In the genomic region with DNA sequence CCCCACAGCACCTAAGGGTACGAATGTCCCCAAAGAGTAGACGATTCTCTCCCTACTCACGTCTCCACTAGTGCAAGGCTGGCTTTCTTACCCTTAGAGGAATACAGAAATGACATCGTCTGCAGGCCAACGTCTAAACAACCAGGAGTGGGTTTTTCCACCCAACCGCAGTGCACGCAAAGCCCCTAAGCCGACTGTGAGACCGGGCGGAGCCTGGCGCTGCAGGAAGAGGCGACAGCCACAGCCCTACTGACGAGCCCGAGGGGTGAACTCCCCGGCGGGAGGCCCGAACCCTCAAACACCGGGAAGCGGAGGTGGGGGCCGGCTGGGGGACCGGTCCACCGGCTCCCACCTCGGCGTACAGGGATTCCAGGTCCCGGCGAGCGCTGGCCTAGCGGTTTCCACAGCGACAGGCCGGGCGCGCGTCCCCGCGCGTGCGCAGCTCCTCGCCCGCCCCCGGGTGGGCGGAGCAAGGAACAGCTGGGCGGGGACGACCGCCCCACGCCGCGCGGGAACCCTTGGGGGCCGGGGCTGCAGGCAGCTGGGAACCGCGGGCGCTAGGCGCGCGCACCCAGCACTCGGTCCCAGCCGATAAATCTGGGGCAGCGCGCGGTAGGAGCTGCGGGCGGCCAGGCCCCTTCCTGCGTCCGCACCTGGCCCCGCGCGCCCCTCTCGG, we compare ENCODE assay signal across 8 cellular contexts. TPM values are rescaled to one million over a fixed set of nuclear protein-coding genes. Genes with fewer than 3 reads are reported as not detected.
DNase-seq lines count a peak whose midpoint lies in the region; ATAC-seq and TF ChIP-seq lines count a peak whose summit lies in the region.

A gene with protein sequence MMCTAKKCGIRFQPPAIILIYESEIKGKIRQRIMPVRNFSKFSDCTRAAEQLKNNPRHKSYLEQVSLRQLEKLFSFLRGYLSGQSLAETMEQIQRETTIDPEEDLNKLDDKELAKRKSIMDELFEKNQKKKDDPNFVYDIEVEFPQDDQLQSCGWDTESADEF (minus strand): TSS at position 413 of the 676 bp plus-strand sequence. CDS start 3,593 bp downstream, outside the sequence.
A gene (plus strand): TSS at position 540 of the 676 bp plus-strand sequence.

- no peaks in the 10 kb centered on the region for H3K27me3 ChIP-seq in parathyroid adenoma (ENCODE audit: control insufficient read depth, insufficient read depth, low read length)
- H3K27me3 ChIP-seq in tibial artery, result no peaks in the 10 kb centered on the region

- POLR2A ChIA-PET in GM10248 (lab: Yijun Ruan, JAX), result interaction anchor here (1.0 to 2.0 kb wide), 2 partner anchors 27 to 28 kb away, joined by 3 to 7 read pairs; a partner anchor contains a TSS

- H3K36me3 Mint-ChIP-seq in activated naive CD8-positive, alpha-beta T cell, result peaks cover 4% of the 10 kb centered on the region

- ATAC-seq in HG02571 (IDR thresholded peaks at IDR 0.05; ENCODE audit: unreplicated experiment), result peak; percentile 71
- peak; percentile 89 for ATAC-seq in SK-N-SH treated with all-trans-retinoic acid at 6 μM for 48 hours
- ATAC-seq in Right ventricle myocardium inferior, result peak; percentile 98

- DNase-seq in GM10248 (ENCODE audit: extremely low spot score), result peak; percentile 96
- peak; percentile 61 for DNase-seq in NCI-H1048 (lab: John Stamatoyannopoulos, UW)
- peak; percentile 94 for DNase-seq in Right ventricle myocardium inferior (ENCODE audit: missing footprints)
- DNase-seq in tibial artery, result peak; percentile 75 to 89

- no peaks in the 10 kb centered on the region for H3K27me3 Mint-ChIP-seq in activated naive CD8-positive, alpha-beta T cell

- peak within 1 kb of the TSS; percentile 95 for H3K4me3 Mint-ChIP-seq in activated naive CD8-positive, alpha-beta T cell

- H3K9me3 ChIP-seq in parathyroid adenoma (ENCODE audit: control insufficient read depth, low read length) (no peaks in the 10 kb centered on the region), tibial artery (no peaks in the 10 kb centered on the region)

- peak within 1 kb of the TSS; percentile 99 for H2AFZ ChIP-seq in parathyroid adenoma

- peak within 1 kb of the TSS; percentile 63 for H3K9ac ChIP-seq in parathyroid adenoma

- H3K36me3 ChIP-seq in parathyroid adenoma (ENCODE audit: control insufficient read depth, insufficient read depth, low read length), result no peaks in the 10 kb centered on the region
- no peaks in the 10 kb centered on the region for H3K36me3 ChIP-seq in tibial artery

- no peaks in the 10 kb centered on the region for H3K4me1 ChIP-seq in parathyroid adenoma
- peaks cover 0 to 18% (median 13%) of the 10 kb centered on the region in 4 donors for H3K4me1 ChIP-seq in tibial artery

- CTCF ChIA-PET in GM10248 (lab: Yijun Ruan, JAX), result interaction anchor here (1.0 kb wide), 1 partner anchor 27 kb away, joined by 4 read pairs; no protein-coding TSS in a partner anchor

- peak within 1 kb of the TSS; percentile 97 for H3K27ac Mint-ChIP-seq in activated naive CD8-positive, alpha-beta T cell

- no peak for TF ChIP-seq CTCF in GM10248 (IDR thresholded peaks at IDR 0.05; ENCODE audit: control extremely low read depth, extremely low read depth, low read depth, missing control alignments)
- TF ChIP-seq CTCF in parathyroid adenoma (IDR thresholded peaks at IDR 0.05), result peak; percentile 34
- TF ChIP-seq CTCF in tibial artery (IDR thresholded peaks at IDR 0.05), result peak; percentile 23 to 35

- H3K4me2 ChIP-seq in parathyroid adenoma (ENCODE audit: low read length), result peak within 1 kb of the TSS; percentile 88

- H3K4me3 ChIP-seq in parathyroid adenoma (ENCODE audit: low read depth, low read length) (peak within 1 kb of the TSS; percentile 95), tibial artery (peak within 1 kb of the TSS; percentile 70 to 74)

- no peaks in the 10 kb centered on the region for H3K9me3 Mint-ChIP-seq in activated naive CD8-positive, alpha-beta T cell (ENCODE audit: low read depth)

- intact Hi-C loops in Right ventricle myocardium inferior (cut with DNase I) (no loop called here), tibial artery (cut with DNase I; ENCODE audit: low total_unique reads) (no loop called here)

- H3K4me1 Mint-ChIP-seq in activated naive CD8-positive, alpha-beta T cell (ENCODE audit: low read depth), result peaks cover 28% of the 10 kb centered on the region

- peaks cover 10% of the 10 kb centered on the region for H3K79me2 ChIP-seq in parathyroid adenoma

- H3K27ac ChIP-seq in parathyroid adenoma, result peak within 1 kb of the TSS; percentile 82
- peak within 1 kb of the TSS; percentile 94 to 95 for H3K27ac ChIP-seq in tibial artery

TF ChIP-seq in SK-N-SH treated with all-trans-retinoic acid at 6 μM for 48 hours, 23 proteins besides CTCF, POLR2A, EP300 and RAD21:
- TF ChIP-seq BACH2 (CRISPR knock-in tag; IDR thresholded peaks at IDR 0.05; ENCODE audit: borderline replicate concordance) (no peak), ZNF70 (CRISPR knock-in tag; IDR thresholded peaks at IDR 0.05) (no peak), TCF4 (CRISPR knock-in tag; IDR thresholded peaks at IDR 0.05; ENCODE audit: borderline replicate concordance) (no peak), GLIS3 (CRISPR knock-in tag; IDR thresholded peaks at IDR 0.05) (no peak)
- TF ChIP-seq, protein P1, sequence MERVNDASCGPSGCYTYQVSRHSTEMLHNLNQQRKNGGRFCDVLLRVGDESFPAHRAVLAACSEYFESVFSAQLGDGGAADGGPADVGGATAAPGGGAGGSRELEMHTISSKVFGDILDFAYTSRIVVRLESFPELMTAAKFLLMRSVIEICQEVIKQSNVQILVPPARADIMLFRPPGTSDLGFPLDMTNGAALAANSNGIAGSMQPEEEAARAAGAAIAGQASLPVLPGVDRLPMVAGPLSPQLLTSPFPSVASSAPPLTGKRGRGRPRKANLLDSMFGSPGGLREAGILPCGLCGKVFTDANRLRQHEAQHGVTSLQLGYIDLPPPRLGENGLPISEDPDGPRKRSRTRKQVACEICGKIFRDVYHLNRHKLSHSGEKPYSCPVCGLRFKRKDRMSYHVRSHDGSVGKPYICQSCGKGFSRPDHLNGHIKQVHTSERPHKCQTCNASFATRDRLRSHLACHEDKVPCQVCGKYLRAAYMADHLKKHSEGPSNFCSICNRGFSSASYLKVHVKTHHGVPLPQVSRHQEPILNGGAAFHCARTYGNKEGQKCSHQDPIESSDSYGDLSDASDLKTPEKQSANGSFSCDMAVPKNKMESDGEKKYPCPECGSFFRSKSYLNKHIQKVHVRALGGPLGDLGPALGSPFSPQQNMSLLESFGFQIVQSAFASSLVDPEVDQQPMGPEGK (CRISPR knock-in tag; IDR thresholded peaks at IDR 0.05; ENCODE audit: borderline replicate concordance), result no peak
- TF ChIP-seq, protein P2, sequence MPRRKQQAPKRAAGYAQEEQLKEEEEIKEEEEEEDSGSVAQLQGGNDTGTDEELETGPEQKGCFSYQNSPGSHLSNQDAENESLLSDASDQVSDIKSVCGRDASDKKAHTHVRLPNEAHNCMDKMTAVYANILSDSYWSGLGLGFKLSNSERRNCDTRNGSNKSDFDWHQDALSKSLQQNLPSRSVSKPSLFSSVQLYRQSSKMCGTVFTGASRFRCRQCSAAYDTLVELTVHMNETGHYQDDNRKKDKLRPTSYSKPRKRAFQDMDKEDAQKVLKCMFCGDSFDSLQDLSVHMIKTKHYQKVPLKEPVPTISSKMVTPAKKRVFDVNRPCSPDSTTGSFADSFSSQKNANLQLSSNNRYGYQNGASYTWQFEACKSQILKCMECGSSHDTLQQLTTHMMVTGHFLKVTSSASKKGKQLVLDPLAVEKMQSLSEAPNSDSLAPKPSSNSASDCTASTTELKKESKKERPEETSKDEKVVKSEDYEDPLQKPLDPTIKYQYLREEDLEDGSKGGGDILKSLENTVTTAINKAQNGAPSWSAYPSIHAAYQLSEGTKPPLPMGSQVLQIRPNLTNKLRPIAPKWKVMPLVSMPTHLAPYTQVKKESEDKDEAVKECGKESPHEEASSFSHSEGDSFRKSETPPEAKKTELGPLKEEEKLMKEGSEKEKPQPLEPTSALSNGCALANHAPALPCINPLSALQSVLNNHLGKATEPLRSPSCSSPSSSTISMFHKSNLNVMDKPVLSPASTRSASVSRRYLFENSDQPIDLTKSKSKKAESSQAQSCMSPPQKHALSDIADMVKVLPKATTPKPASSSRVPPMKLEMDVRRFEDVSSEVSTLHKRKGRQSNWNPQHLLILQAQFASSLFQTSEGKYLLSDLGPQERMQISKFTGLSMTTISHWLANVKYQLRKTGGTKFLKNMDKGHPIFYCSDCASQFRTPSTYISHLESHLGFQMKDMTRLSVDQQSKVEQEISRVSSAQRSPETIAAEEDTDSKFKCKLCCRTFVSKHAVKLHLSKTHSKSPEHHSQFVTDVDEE (CRISPR knock-in tag; IDR thresholded peaks at IDR 0.05), result 0 out of 2 replicates have a peak, but pooled peaks have one; percentile 52

RNA-seq across cellular contexts. Expression of the first gene that starts in this region (rescaled TPM):
- 1.9 TPM for total RNA-seq in Right ventricle myocardium inferior

RNA-seq across cellular contexts. Expression of the second gene that starts in this region (rescaled TPM):
- 15.0 TPM for total RNA-seq in Right ventricle myocardium inferior

Comparison
In these comparisons a context has a peak if more than half of its experiments do, and no peak if none do; other contexts are left out.
1. Peak in every context shown above with its lines: DNase-seq, ATAC-seq, H3K4me3 ChIP-seq and H3K27ac ChIP-seq.